ENCODE assay signal across 1 cellular context in the genomic region with DNA sequence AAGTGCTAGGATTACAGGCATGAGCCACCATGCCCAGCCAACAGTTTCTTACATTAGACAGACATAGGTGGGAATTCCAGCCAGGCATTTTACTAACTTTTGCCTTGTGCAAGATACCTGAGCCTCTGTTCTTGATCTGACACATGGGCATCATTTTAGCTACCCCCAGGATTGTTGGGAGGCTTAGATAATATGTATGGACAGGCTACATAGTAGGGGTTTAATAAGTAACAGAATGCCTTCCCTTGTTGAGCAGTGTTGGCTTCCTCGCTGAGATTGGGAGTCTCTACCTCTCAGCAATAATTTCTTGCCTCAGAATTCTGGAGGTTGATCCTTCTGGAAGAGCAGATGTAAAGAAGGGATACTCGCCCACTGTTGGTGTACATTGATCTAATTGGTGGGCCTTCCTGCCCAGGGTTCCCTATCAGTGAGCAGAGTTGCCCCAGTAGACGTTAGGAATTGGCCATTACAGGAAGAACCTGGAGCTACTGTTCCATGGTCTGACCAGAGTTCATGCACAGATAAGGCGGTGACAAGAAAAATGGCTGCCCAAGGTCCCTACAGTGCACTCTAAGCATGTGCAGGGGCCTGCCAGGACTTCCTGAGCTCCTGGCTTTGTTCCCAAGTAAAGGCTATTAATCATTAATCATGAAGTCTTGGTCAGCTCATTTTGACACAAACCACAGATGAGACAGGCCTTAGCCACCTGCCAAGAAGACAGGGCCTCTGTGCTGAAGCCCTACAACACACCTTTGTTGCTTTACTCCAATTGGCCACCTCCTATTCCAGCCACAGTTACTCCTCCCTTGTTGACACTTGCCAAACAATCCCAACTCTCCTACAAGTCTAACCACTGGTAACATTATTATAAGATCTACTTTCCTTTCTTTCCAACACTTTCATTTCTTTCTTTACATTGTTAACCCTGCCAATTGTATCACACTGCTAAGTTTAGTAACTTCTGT.
TF ChIP-seq lines count a peak whose summit lies in the region.

No MANE protein-coding gene starts in this region.

TF ChIP-seq in HepG2, 621 proteins besides CTCF, POLR2A, EP300 and RAD21 (continued from another document and continues in another):
- TF ChIP-seq TSC22D2 (CRISPR knock-in tag; IDR thresholded peaks at IDR 0.05; ENCODE audit: borderline replicate concordance) (0 out of 2 replicates have a peak, but pooled peaks have one; percentile 31), CEBPG (CRISPR knock-in tag; IDR thresholded peaks at IDR 0.05) (peak; percentile 29), TCF7 (IDR thresholded peaks at IDR 0.05; ENCODE audit: low read depth) (peak; percentile 9; the same call in 1 of the 2 replicates), PRPF4 (IDR thresholded peaks at IDR 0.05; ENCODE audit: low read depth, low read length, poor library complexity, severe bottlenecking) (no peak), ZNF260 (CRISPR knock-in tag; IDR thresholded peaks at IDR 0.05; ENCODE audit: borderline replicate concordance, low read depth) (no peak), PAX8 (CRISPR knock-in tag; IDR thresholded peaks at IDR 0.05; ENCODE audit: borderline replicate concordance) (peak; percentile 64; the same call in 1 of the 2 replicates), NFATC3 (CRISPR knock-in tag; IDR thresholded peaks at IDR 0.05) (no peak), FOXM1 (CRISPR knock-in tag; IDR thresholded peaks at IDR 0.05) (no peak), ZZZ3 (CRISPR knock-in tag; IDR thresholded peaks at IDR 0.05; ENCODE audit: borderline replicate concordance) (no peak), PCBP1 (IDR thresholded peaks at IDR 0.05; ENCODE audit: borderline replicate concordance, low read depth, low read length) (no peak)
- TF ChIP-seq, protein P1, sequence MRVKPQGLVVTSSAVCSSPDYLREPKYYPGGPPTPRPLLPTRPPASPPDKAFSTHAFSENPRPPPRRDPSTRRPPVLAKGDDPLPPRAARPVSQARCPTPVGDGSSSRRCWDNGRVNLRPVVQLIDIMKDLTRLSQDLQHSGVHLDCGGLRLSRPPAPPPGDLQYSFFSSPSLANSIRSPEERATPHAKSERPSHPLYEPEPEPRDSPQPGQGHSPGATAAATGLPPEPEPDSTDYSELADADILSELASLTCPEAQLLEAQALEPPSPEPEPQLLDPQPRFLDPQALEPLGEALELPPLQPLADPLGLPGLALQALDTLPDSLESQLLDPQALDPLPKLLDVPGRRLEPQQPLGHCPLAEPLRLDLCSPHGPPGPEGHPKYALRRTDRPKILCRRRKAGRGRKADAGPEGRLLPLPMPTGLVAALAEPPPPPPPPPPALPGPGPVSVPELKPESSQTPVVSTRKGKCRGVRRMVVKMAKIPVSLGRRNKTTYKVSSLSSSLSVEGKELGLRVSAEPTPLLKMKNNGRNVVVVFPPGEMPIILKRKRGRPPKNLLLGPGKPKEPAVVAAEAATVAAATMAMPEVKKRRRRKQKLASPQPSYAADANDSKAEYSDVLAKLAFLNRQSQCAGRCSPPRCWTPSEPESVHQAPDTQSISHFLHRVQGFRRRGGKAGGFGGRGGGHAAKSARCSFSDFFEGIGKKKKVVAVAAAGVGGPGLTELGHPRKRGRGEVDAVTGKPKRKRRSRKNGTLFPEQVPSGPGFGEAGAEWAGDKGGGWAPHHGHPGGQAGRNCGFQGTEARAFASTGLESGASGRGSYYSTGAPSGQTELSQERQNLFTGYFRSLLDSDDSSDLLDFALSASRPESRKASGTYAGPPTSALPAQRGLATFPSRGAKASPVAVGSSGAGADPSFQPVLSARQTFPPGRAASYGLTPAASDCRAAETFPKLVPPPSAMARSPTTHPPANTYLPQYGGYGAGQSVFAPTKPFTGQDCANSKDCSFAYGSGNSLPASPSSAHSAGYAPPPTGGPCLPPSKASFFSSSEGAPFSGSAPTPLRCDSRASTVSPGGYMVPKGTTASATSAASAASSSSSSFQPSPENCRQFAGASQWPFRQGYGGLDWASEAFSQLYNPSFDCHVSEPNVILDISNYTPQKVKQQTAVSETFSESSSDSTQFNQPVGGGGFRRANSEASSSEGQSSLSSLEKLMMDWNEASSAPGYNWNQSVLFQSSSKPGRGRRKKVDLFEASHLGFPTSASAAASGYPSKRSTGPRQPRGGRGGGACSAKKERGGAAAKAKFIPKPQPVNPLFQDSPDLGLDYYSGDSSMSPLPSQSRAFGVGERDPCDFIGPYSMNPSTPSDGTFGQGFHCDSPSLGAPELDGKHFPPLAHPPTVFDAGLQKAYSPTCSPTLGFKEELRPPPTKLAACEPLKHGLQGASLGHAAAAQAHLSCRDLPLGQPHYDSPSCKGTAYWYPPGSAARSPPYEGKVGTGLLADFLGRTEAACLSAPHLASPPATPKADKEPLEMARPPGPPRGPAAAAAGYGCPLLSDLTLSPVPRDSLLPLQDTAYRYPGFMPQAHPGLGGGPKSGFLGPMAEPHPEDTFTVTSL (CRISPR knock-in tag; IDR thresholded peaks at IDR 0.05; ENCODE audit: borderline replicate concordance) = 0 out of 2 replicates have a peak, but pooled peaks have one; percentile 25
- TF ChIP-seq, protein P2, sequence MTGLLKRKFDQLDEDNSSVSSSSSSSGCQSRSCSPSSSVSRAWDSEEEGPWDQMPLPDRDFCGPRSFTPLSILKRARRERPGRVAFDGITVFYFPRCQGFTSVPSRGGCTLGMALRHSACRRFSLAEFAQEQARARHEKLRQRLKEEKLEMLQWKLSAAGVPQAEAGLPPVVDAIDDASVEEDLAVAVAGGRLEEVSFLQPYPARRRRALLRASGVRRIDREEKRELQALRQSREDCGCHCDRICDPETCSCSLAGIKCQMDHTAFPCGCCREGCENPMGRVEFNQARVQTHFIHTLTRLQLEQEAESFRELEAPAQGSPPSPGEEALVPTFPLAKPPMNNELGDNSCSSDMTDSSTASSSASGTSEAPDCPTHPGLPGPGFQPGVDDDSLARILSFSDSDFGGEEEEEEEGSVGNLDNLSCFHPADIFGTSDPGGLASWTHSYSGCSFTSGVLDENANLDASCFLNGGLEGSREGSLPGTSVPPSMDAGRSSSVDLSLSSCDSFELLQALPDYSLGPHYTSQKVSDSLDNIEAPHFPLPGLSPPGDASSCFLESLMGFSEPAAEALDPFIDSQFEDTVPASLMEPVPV (CRISPR knock-in tag; IDR thresholded peaks at IDR 0.05) = no peak
- TF ChIP-seq, protein P3, sequence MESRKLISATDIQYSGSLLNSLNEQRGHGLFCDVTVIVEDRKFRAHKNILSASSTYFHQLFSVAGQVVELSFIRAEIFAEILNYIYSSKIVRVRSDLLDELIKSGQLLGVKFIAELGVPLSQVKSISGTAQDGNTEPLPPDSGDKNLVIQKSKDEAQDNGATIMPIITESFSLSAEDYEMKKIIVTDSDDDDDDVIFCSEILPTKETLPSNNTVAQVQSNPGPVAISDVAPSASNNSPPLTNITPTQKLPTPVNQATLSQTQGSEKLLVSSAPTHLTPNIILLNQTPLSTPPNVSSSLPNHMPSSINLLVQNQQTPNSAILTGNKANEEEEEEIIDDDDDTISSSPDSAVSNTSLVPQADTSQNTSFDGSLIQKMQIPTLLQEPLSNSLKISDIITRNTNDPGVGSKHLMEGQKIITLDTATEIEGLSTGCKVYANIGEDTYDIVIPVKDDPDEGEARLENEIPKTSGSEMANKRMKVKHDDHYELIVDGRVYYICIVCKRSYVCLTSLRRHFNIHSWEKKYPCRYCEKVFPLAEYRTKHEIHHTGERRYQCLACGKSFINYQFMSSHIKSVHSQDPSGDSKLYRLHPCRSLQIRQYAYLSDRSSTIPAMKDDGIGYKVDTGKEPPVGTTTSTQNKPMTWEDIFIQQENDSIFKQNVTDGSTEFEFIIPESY (CRISPR knock-in tag; IDR thresholded peaks at IDR 0.05) = peak; percentile 19; the same call in 1 of the 2 replicates
- TF ChIP-seq, protein P4, sequence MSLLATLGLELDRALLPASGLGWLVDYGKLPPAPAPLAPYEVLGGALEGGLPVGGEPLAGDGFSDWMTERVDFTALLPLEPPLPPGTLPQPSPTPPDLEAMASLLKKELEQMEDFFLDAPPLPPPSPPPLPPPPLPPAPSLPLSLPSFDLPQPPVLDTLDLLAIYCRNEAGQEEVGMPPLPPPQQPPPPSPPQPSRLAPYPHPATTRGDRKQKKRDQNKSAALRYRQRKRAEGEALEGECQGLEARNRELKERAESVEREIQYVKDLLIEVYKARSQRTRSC (CRISPR knock-in tag; IDR thresholded peaks at IDR 0.05; ENCODE audit: low read depth) = peak; percentile 26; the same call in 1 of the 2 replicates
- TF ChIP-seq, protein P5, sequence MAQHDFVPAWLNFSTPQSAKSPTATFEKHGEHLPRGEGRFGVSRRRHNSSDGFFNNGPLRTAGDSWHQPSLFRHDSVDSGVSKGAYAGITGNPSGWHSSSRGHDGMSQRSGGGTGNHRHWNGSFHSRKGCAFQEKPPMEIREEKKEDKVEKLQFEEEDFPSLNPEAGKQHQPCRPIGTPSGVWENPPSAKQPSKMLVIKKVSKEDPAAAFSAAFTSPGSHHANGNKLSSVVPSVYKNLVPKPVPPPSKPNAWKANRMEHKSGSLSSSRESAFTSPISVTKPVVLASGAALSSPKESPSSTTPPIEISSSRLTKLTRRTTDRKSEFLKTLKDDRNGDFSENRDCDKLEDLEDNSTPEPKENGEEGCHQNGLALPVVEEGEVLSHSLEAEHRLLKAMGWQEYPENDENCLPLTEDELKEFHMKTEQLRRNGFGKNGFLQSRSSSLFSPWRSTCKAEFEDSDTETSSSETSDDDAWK (CRISPR knock-in tag; IDR thresholded peaks at IDR 0.05) = no peak
- TF ChIP-seq, protein P6, sequence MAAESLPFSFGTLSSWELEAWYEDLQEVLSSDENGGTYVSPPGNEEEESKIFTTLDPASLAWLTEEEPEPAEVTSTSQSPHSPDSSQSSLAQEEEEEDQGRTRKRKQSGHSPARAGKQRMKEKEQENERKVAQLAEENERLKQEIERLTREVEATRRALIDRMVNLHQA (CRISPR knock-in tag; IDR thresholded peaks at IDR 0.05) = no peak
- TF ChIP-seq, protein P7, sequence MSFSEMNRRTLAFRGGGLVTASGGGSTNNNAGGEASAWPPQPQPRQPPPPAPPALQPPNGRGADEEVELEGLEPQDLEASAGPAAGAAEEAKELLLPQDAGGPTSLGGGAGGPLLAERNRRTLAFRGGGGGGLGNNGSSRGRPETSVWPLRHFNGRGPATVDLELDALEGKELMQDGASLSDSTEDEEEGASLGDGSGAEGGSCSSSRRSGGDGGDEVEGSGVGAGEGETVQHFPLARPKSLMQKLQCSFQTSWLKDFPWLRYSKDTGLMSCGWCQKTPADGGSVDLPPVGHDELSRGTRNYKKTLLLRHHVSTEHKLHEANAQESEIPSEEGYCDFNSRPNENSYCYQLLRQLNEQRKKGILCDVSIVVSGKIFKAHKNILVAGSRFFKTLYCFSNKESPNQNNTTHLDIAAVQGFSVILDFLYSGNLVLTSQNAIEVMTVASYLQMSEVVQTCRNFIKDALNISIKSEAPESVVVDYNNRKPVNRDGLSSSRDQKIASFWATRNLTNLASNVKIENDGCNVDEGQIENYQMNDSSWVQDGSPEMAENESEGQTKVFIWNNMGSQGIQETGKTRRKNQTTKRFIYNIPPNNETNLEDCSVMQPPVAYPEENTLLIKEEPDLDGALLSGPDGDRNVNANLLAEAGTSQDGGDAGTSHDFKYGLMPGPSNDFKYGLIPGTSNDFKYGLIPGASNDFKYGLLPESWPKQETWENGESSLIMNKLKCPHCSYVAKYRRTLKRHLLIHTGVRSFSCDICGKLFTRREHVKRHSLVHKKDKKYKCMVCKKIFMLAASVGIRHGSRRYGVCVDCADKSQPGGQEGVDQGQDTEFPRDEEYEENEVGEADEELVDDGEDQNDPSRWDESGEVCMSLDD (CRISPR knock-in tag; IDR thresholded peaks at IDR 0.05; ENCODE audit: borderline replicate concordance) = no peak
- TF ChIP-seq, protein P8, sequence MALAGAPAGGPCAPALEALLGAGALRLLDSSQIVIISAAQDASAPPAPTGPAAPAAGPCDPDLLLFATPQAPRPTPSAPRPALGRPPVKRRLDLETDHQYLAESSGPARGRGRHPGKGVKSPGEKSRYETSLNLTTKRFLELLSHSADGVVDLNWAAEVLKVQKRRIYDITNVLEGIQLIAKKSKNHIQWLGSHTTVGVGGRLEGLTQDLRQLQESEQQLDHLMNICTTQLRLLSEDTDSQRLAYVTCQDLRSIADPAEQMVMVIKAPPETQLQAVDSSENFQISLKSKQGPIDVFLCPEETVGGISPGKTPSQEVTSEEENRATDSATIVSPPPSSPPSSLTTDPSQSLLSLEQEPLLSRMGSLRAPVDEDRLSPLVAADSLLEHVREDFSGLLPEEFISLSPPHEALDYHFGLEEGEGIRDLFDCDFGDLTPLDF (CRISPR knock-in tag; IDR thresholded peaks at IDR 0.05) = no peak
- TF ChIP-seq, protein P9, sequence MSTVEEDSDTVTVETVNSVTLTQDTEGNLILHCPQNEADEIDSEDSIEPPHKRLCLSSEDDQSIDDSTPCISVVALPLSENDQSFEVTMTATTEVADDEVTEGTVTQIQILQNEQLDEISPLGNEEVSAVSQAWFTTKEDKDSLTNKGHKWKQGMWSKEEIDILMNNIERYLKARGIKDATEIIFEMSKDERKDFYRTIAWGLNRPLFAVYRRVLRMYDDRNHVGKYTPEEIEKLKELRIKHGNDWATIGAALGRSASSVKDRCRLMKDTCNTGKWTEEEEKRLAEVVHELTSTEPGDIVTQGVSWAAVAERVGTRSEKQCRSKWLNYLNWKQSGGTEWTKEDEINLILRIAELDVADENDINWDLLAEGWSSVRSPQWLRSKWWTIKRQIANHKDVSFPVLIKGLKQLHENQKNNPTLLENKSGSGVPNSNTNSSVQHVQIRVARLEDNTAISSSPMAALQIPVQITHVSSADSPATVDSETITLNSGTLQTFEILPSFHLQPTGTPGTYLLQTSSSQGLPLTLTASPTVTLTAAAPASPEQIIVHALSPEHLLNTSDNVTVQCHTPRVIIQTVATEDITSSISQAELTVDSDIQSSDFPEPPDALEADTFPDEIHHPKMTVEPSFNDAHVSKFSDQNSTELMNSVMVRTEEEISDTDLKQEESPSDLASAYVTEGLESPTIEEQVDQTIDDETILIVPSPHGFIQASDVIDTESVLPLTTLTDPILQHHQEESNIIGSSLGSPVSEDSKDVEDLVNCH (CRISPR knock-in tag; IDR thresholded peaks at IDR 0.05) = no peak
- TF ChIP-seq, protein P10, sequence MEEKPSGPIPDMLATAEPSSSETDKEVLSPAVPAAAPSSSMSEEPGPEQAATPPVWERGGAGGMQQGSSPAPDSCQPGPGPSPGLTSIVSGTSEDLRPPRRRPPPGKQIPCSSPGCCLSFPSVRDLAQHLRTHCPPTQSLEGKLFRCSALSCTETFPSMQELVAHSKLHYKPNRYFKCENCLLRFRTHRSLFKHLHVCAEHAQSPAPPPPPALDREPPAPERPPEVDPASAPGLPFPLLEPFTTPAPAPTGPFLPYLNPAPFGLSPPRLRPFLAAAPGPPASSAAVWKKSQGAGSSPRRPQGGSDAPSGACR (CRISPR knock-in tag; IDR thresholded peaks at IDR 0.05) = no peak
- TF ChIP-seq, protein P11, sequence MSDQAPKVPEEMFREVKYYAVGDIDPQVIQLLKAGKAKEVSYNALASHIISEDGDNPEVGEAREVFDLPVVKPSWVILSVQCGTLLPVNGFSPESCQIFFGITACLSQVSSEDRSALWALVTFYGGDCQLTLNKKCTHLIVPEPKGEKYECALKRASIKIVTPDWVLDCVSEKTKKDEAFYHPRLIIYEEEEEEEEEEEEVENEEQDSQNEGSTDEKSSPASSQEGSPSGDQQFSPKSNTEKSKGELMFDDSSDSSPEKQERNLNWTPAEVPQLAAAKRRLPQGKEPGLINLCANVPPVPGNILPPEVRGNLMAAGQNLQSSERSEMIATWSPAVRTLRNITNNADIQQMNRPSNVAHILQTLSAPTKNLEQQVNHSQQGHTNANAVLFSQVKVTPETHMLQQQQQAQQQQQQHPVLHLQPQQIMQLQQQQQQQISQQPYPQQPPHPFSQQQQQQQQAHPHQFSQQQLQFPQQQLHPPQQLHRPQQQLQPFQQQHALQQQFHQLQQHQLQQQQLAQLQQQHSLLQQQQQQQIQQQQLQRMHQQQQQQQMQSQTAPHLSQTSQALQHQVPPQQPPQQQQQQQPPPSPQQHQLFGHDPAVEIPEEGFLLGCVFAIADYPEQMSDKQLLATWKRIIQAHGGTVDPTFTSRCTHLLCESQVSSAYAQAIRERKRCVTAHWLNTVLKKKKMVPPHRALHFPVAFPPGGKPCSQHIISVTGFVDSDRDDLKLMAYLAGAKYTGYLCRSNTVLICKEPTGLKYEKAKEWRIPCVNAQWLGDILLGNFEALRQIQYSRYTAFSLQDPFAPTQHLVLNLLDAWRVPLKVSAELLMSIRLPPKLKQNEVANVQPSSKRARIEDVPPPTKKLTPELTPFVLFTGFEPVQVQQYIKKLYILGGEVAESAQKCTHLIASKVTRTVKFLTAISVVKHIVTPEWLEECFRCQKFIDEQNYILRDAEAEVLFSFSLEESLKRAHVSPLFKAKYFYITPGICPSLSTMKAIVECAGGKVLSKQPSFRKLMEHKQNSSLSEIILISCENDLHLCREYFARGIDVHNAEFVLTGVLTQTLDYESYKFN (CRISPR knock-in tag; conservative IDR thresholded peaks at IDR 0.05) = peak; percentile 91
